Comparison of ENCODE assay signal across 1 cellular context in genomic region chr7:70668606-70669358, GRCh38.
A peak's percentile ranks its signal among the peaks of the same experiment; 100 is the strongest.
TF ChIP-seq lines count a peak whose summit lies in the region.

No MANE protein-coding gene starts in this region.

TF ChIP-seq in liver, 16 proteins besides CTCF, POLR2A, EP300 and RAD21 (continued from another document):
- TF ChIP-seq ZBTB33 (IDR thresholded peaks at IDR 0.05) = no peak
- peak; percentile 46 for TF ChIP-seq HNF4G (IDR thresholded peaks at IDR 0.05)
- no peak for TF ChIP-seq JUND (IDR thresholded peaks at IDR 0.05)
- TF ChIP-seq YY1 (IDR thresholded peaks at IDR 0.05) = no peak
- no peak for TF ChIP-seq TAF1 (conservative IDR thresholded peaks at IDR 0.05)
- TF ChIP-seq REST (IDR thresholded peaks at IDR 0.05) = no peak
- TF ChIP-seq EGR1 (IDR thresholded peaks at IDR 0.05; ENCODE audit: low read depth in 2 of 2) = no peak
